In the genomic region with DNA sequence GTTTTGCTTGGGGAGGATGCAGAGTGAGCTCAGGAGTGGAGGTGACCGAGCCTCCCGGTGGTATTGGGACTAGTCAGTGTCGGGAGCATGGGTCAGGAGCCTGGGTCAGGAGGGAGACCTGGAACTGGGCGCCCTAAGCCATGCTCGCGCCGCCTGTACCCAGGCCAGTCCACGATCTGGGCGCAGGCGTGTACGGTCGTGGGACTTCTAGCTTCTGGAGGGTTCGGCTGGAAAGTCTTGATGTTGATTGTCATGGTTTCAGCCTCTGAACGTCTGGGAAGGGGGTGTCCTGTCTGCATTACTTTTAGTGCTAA, we compare ENCODE assay signal across 8 cellular contexts. TPM values are rescaled to one million over a fixed set of nuclear protein-coding genes. Genes with fewer than 3 reads are reported as not detected.
DNase-seq lines count a peak whose midpoint lies in the region; ATAC-seq and TF ChIP-seq lines count a peak whose summit lies in the region.

No MANE protein-coding gene starts in this region.

- no peaks in the 10 kb centered on the region for H3K27me3 Mint-ChIP-seq in natural killer cell (ENCODE audit: low read depth in 2 of 2)

- TF ChIP-seq CTCF in mammary epithelial cell (conservative IDR thresholded peaks at IDR 0.05 in 1 of 2, IDR thresholded peaks at IDR 0.05 in 1 of 2; ENCODE audit: extremely low read depth in 1 of 2, insufficient read depth in 1 of 2, low read depth in 1 of 2, low read length in 2 of 2) (no peak), natural killer cell (IDR thresholded peaks at IDR 0.05) (no peak)

- DNase-seq in mammary epithelial cell (no peak), natural killer cell (no peak), amygdala (lab: John Stamatoyannopoulos, UW) (no peak), NCI-H2107 treated with DMSO at 0.1 percent for 48 hours (lab: John Stamatoyannopoulos, UW; ENCODE audit: unreplicated experiment) (no peak), NCI-H2029 (lab: John Stamatoyannopoulos, UW) (no peak)
- DNase-seq in activated effector memory CD4-positive, alpha-beta T cell treated with Interleukin-2 at 50 U/mL for 16 hours, result no peak

- H3K79me2 ChIP-seq in mammary epithelial cell (ENCODE audit: insufficient read depth, low read length), result peaks cover 16% of the 10 kb centered on the region

- H3K27ac ChIP-seq in mammary epithelial cell (ENCODE audit: insufficient read depth, low read depth, low read length), result no peak overlapping the region

- in situ Hi-C loops in mammary epithelial cell (cut with MboI; ENCODE audit: low sequenced_read_pairs in 2 of 2), result loop anchor here (25.0 kb wide), 2 partner anchors 318 to 368 kb away; partner anchors contain the start of gene ACOT9 (in 1 of the 2)

- CTCF ChIA-PET in mammary epithelial cell (lab: Charles Lee; ENCODE audit: low non-redundant PET), result no interaction called here

- H3K27ac Mint-ChIP-seq in natural killer cell, result no peak overlapping the region

- WGBS in mammary epithelial cell (ENCODE audit: low coverage, missing lambda C conversion rate), result 3% methylated on average over 4 of the region's 14 CpGs

- H3K36me3 Mint-ChIP-seq in natural killer cell, result peaks cover 5% of the 10 kb centered on the region

- intact Hi-C loops in mammary epithelial cell (cut with micrococcal nuclease) (no loop called here), natural killer cell (cut with micrococcal nuclease) (loop anchor here (2.0 to 10.0 kb wide), 3 partner anchors 30 to 390 kb away; partner anchors contain the start of genes PRDX4 and ZFX)

- peak overlapping the region; percentile 96 for H2AFZ ChIP-seq in mammary epithelial cell (ENCODE audit: low read depth, low read length)

- no peak overlapping the region for H3K4me3 ChIP-seq in mammary epithelial cell (replicated peaks in 1 of 3; ENCODE audit: insufficient read depth in 1 of 3, low read depth in 2 of 3, low read length in 3 of 3)

- ATAC-seq in GM19395 (IDR thresholded peaks at IDR 0.05; ENCODE audit: unreplicated experiment), result peak; percentile 12
- peak; percentile 22 for ATAC-seq in HG03095 (IDR thresholded peaks at IDR 0.05; ENCODE audit: unreplicated experiment)
- ATAC-seq in natural killer cell, result peak; percentile 7 to 18 (median 15)

- TSS peak; percentile 73 for BruUV-seq in mammary epithelial cell (replicated peaks; lab: Mats Ljungman, UMichigan)

- H3K4me1 Mint-ChIP-seq in natural killer cell, result no peaks in the 10 kb centered on the region

- H3K4me2 ChIP-seq in mammary epithelial cell (ENCODE audit: insufficient read depth, low read depth, low read length), result no peak overlapping the region

- no peaks in the 10 kb centered on the region for H3K27me3 ChIP-seq in mammary epithelial cell (ENCODE audit: insufficient read depth, low read length)

- H4K20me1 ChIP-seq in mammary epithelial cell (ENCODE audit: insufficient read depth, low read length), result no peaks in the 10 kb centered on the region

- dilution Hi-C loops in mammary epithelial cell (cut with HindIII; ENCODE audit: low sequenced_read_pairs), result no loop called here

- no peaks in the 10 kb centered on the region for H3K9me3 Mint-ChIP-seq in natural killer cell

- H3K9ac ChIP-seq in mammary epithelial cell (ENCODE audit: insufficient read depth, low read length), result no peak overlapping the region

- no peaks in the 10 kb centered on the region for H3K4me1 ChIP-seq in mammary epithelial cell (ENCODE audit: insufficient read depth, low read length)

- no peaks in the 10 kb centered on the region for H3K9me3 ChIP-seq in mammary epithelial cell (replicated peaks; ENCODE audit: insufficient read depth, low read length)

- peaks cover 19% of the 10 kb centered on the region for H3K36me3 ChIP-seq in mammary epithelial cell (ENCODE audit: insufficient read depth, low read length)

- H3K4me3 Mint-ChIP-seq in natural killer cell, result no peak overlapping the region

RNA-seq across cellular contexts. Expression of gene EIF2S3, which starts 0.2 kb away (rescaled TPM):
- total RNA-seq in mammary epithelial cell, result 100 to 1,000 TPM; 299 to 364 TPM
- polyA plus RNA-seq in mammary epithelial cell, result 91.3 TPM
- 185 TPM for polyA minus RNA-seq in mammary epithelial cell
- total RNA-seq in natural killer cell, result 100 to 1,000 TPM; 124 to 199 (median 132) TPM

RNA-seq across cellular contexts. Expression of gene KLHL15, which starts 28.0 kb away (rescaled TPM):
- total RNA-seq in mammary epithelial cell (1 to 10 TPM; 4.8 to 7.7 TPM), natural killer cell (10 to 100 TPM; 17.5 to 29.2 (median 18.6) TPM)
- 2.5 TPM for polyA plus RNA-seq in mammary epithelial cell
- 7.5 TPM for polyA minus RNA-seq in mammary epithelial cell
